ENCODE assay signal across 1 cellular context in the genomic region with DNA sequence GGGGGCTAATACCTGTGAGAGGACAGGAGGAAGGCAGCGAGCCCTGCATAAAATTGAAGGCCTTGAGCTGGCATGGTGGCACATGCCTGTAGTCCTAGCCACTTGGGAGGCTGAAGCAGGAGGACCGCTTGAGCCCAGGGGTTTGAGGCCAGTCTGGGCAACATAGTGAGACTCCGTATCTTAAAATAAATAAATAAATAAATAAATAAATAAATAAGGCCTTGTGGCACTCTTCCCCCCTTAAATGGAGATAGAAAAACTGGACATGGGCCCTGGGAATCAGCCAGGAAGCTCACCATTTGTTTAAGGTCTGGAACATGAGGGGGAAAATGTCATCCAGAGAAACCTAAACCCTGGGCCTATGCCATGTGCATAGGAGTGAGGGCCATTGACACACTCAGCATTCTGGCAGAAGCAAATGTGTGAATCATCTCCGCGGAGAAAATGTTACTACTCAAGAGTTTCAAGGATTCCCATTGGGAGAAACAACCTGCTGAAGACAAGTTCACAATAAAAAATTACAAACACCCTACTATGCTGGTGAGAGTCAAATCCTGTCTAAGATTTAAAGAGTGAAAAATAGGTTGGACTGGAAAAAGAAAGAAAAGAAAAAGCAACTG.
TF ChIP-seq lines count a peak whose summit lies in the region.

No MANE protein-coding gene starts in this region.

TF ChIP-seq in SK-N-SH treated with all-trans-retinoic acid at 6 μM for 48 hours, 23 proteins besides CTCF, POLR2A, EP300 and RAD21 (continued from another document):
- TF ChIP-seq, protein P1, sequence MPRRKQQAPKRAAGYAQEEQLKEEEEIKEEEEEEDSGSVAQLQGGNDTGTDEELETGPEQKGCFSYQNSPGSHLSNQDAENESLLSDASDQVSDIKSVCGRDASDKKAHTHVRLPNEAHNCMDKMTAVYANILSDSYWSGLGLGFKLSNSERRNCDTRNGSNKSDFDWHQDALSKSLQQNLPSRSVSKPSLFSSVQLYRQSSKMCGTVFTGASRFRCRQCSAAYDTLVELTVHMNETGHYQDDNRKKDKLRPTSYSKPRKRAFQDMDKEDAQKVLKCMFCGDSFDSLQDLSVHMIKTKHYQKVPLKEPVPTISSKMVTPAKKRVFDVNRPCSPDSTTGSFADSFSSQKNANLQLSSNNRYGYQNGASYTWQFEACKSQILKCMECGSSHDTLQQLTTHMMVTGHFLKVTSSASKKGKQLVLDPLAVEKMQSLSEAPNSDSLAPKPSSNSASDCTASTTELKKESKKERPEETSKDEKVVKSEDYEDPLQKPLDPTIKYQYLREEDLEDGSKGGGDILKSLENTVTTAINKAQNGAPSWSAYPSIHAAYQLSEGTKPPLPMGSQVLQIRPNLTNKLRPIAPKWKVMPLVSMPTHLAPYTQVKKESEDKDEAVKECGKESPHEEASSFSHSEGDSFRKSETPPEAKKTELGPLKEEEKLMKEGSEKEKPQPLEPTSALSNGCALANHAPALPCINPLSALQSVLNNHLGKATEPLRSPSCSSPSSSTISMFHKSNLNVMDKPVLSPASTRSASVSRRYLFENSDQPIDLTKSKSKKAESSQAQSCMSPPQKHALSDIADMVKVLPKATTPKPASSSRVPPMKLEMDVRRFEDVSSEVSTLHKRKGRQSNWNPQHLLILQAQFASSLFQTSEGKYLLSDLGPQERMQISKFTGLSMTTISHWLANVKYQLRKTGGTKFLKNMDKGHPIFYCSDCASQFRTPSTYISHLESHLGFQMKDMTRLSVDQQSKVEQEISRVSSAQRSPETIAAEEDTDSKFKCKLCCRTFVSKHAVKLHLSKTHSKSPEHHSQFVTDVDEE (CRISPR knock-in tag; IDR thresholded peaks at IDR 0.05), result no peak
- TF ChIP-seq ESRRG (CRISPR knock-in tag; IDR thresholded peaks at IDR 0.05) (no peak), ARNTL (CRISPR knock-in tag; IDR thresholded peaks at IDR 0.05; ENCODE audit: borderline replicate concordance, low read depth) (no peak), ZNF8 (CRISPR knock-in tag; IDR thresholded peaks at IDR 0.05) (no peak), ZFP3 (CRISPR knock-in tag; IDR thresholded peaks at IDR 0.05) (no peak), TCF4 (CRISPR knock-in tag; IDR thresholded peaks at IDR 0.05; ENCODE audit: borderline replicate concordance) (no peak), ISL1 (CRISPR knock-in tag; IDR thresholded peaks at IDR 0.05) (no peak), TOX (CRISPR knock-in tag; IDR thresholded peaks at IDR 0.05; ENCODE audit: borderline replicate concordance) (no peak), ZNF70 (CRISPR knock-in tag; IDR thresholded peaks at IDR 0.05) (no peak), GLIS3 (CRISPR knock-in tag; IDR thresholded peaks at IDR 0.05) (no peak), CSDC2 (CRISPR knock-in tag; IDR thresholded peaks at IDR 0.05) (no peak), ZC3H10 (CRISPR knock-in tag; IDR thresholded peaks at IDR 0.05) (no peak)
